In the genomic region with DNA sequence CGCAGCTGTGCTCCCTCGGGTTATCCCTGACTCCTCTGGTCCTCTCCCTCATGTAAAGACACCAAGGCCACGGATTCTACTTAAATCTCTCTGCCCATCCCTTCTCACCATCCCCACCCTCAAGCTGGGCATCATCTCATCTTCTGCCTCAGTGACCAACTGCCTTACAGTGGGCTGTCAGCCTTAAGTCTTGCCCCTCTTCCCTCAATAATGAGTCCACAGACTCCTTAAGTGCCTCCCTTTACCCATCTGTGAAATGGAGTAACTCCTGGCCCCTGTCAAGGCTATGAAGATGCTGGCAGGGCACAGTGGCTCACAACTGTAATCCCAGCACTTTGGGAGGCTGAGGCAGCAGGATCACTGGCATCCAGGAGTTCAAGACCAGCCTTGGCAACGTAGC, we compare ENCODE assay signal across 1 cellular context.
TF ChIP-seq lines count a peak whose summit lies in the region.

No MANE protein-coding gene starts in this region.

TF ChIP-seq in H1, 55 proteins besides CTCF, POLR2A, EP300 and RAD21:
- no peak for TF ChIP-seq TCF12 (IDR thresholded peaks at IDR 0.05; ENCODE audit: low read depth, low read length)
- no peak for TF ChIP-seq CBX5 (IDR thresholded peaks at IDR 0.05; ENCODE audit: low read depth, low read length)
- TF ChIP-seq MAFK (IDR thresholded peaks at IDR 0.05; ENCODE audit: low read depth, low read length): no peak
- no peak for TF ChIP-seq TBP (IDR thresholded peaks at IDR 0.05; ENCODE audit: low read depth, low read length)
- no peak for TF ChIP-seq CHD2 (IDR thresholded peaks at IDR 0.05; ENCODE audit: low read length)
- no peak for TF ChIP-seq ASH2L (IDR thresholded peaks at IDR 0.05; ENCODE audit: low read length)
- no peak for TF ChIP-seq CREB1 (IDR thresholded peaks at IDR 0.05)
